Comparison of ENCODE assay signal across 21 cellular contexts in genomic region chr20:37643400-37643799, GRCh38. TPM values are rescaled to one million over a fixed set of nuclear protein-coding genes. Genes with fewer than 3 reads are reported as not detected.
DNase-seq lines count a peak whose midpoint lies in the region; ATAC-seq, FAIRE-seq and TF ChIP-seq lines count a peak whose summit lies in the region.
"Had no signal": no experiment of that assay in that cellular context is flagged by ENCODE, and none has a peak within 500 bp of the region (broad histone marks: within the 10 kb centered on the region; RNA-seq: fewer than 3 reads in every experiment).

No MANE protein-coding gene starts in this region.

- H3K4me1 ChIP-seq in HepG2 (ENCODE audit: insufficient read depth, low read length) (no peaks in the 10 kb centered on the region), right lobe of liver (no peaks in the 10 kb centered on the region), GM12878 (ENCODE audit: control insufficient read depth, insufficient read depth, low read length) (no peaks in the 10 kb centered on the region), upper lobe of right lung (no peaks in the 10 kb centered on the region)

- H3K27me3 ChIP-seq in HepG2 (ENCODE audit: control insufficient read depth in 1 of 2, insufficient read depth in 2 of 2, low read length in 2 of 2) (peaks cover 1 to 4% of the 10 kb centered on the region in 2 experiments; a peak in 2 of 5 replicates), right lobe of liver (no peaks in the 10 kb centered on the region), GM12878 (replicated peaks in 1 of 2; ENCODE audit: control insufficient read depth in 2 of 2, insufficient read depth in 2 of 2, low read length in 1 of 2) (peaks cover 2 to 13% of the 10 kb centered on the region in 2 experiments; a peak in 2 of 4 replicates), upper lobe of right lung (peaks cover 16% of the 10 kb centered on the region)

- in situ Hi-C loops in HepG2 (cut with HindIII; ENCODE audit: extremely low pct_ligation_motif_present, low pct_unique_long_range_greater_than_20kb) (no loop called here), GM12878 (cut with MboI) (no loop called here), KBM-7 (cut with MboI; ENCODE audit: low pct_unique_long_range_greater_than_20kb, low sequenced_read_pairs) (no loop called here)

- H3K36me3 ChIP-seq in HepG2 (replicated peaks in 1 of 2; ENCODE audit: control insufficient read depth in 1 of 2, insufficient read depth in 2 of 2, low read length in 2 of 2) (no peaks in the 10 kb centered on the region), right lobe of liver (no peaks in the 10 kb centered on the region), GM12878 (ENCODE audit: control insufficient read depth in 2 of 2, insufficient read depth in 2 of 2, low read length in 1 of 2) (no peaks in the 10 kb centered on the region), upper lobe of right lung (no peaks in the 10 kb centered on the region)
- H3K36me3 ChIP-seq: HAP-1 had no signal

- H3K9ac ChIP-seq in HepG2 (ENCODE audit: insufficient read depth, low read depth, low read length) (no peak overlapping the region), GM12878 (ENCODE audit: control insufficient read depth, insufficient read depth, low read length) (no peak overlapping the region)

- SMC1A ChIA-PET in GM12878 (lab: Charles Lee; ENCODE audit: uncharacterized antibody, unreplicated experiment) = no interaction called here

- H3K27ac ChIP-seq in HepG2 (ENCODE audit: extremely low read length, insufficient read depth, low read length) = no peak overlapping the region
- H3K27ac ChIP-seq in right lobe of liver = no peak overlapping the region
- H3K27ac ChIP-seq in GM12878 (ENCODE audit: control insufficient read depth, insufficient read depth) = no peak overlapping the region
- no peak overlapping the region for H3K27ac ChIP-seq in upper lobe of right lung

- TF ChIP-seq POLR2A in HepG2 (IDR thresholded peaks at IDR 0.05; ENCODE audit: insufficient read depth in 1 of 2, low read depth in 2 of 2, low read length in 2 of 2) = no peak
- no peak for TF ChIP-seq POLR2A in right lobe of liver (IDR thresholded peaks at IDR 0.05)
- no peak for TF ChIP-seq POLR2A in GM12878 (IDR thresholded peaks at IDR 0.05; ENCODE audit: low read depth, low read length)

- WGBS in HepG2 (ENCODE audit: low lambda C conversion rate) = 2% methylated on average over 3 of the region's 3 CpGs
- WGBS in right lobe of liver (ENCODE audit: insufficient coverage, low coverage, low lambda C conversion rate, missing lambda C conversion rate) = 47% methylated on average over 3 of the region's 3 CpGs
- 2% methylated on average over 3 of the region's 3 CpGs for WGBS in GM12878 (ENCODE audit: insufficient coverage, insufficient replicate concordance, low lambda C conversion rate, missing lambda C conversion rate)

- no peak for FAIRE-seq in HepG2 (lab: Jason Lieb, UNC)
- FAIRE-seq in GM12878 (lab: Jason Lieb, UNC) = no peak

- H3K79me2 ChIP-seq in HepG2 (ENCODE audit: insufficient read depth, low read length) = no peaks in the 10 kb centered on the region
- no peaks in the 10 kb centered on the region for H3K79me2 ChIP-seq in GM12878 (ENCODE audit: control insufficient read depth, insufficient read depth, low read length)

- no peaks in the 10 kb centered on the region for H3K4me1 Mint-ChIP-seq in stimulated activated naive CD8-positive, alpha-beta T cell treated with anti-CD3 and anti-CD28 coated beads, Interleukin-15, amount 100 ng/mL, for 72 hours
- H3K4me1 Mint-ChIP-seq: CD14-positive monocyte had no signal

- 0 out of 2 replicates have a peak, but pooled peaks cover 2% of the 10 kb centered on the region for H4K20me1 ChIP-seq in HepG2 (ENCODE audit: insufficient read depth, low read length)
- no peaks in the 10 kb centered on the region for H4K20me1 ChIP-seq in GM12878 (ENCODE audit: control insufficient read depth, insufficient read depth)

- no peak for ATAC-seq in HepG2
- ATAC-seq in right lobe of liver = no peak
- ATAC-seq in HG02610 (IDR thresholded peaks at IDR 0.05; ENCODE audit: unreplicated experiment) = peak; percentile 51
- ATAC-seq in GM12878 = no peak
- ATAC-seq in stimulated activated naive CD8-positive, alpha-beta T cell treated with anti-CD3 and anti-CD28 coated beads, Interleukin-15, amount 100 ng/mL, for 72 hours = peak; percentile 69
- ATAC-seq in upper lobe of right lung = no peak
- ATAC-seq: SK-N-SH treated with all-trans-retinoic acid at 6 μM for 48 hours had no signal

- no peak for DNase-seq in HepG2 (ENCODE audit: low spot score)
- no peak for DNase-seq in right lobe of liver
- DNase-seq in GM12878 (ENCODE audit: low read depth, low spot score) = no peak
- DNase-seq in stimulated activated naive CD8-positive, alpha-beta T cell treated with anti-CD3 and anti-CD28 coated beads, Interleukin-15, amount 100 ng/mL, for 72 hours = no peak
- no peak for DNase-seq in upper lobe of right lung
- DNase-seq in COR-L47 (lab: John Stamatoyannopoulos, UW) = no peak
- DNase-seq in KBM-7 = no peak
- DNase-seq: ACHN, DMS 273 treated with DMSO at 0.1 percent for 48 hours, DND-41, MM.1S, NCI-H1105, NCI-H2081 treated with DMSO at 0.1 percent for 48 hours, NCI-H510A, NCI-H82, RPMI8226, SIG-M5 had no signal

- TF ChIP-seq EP300 in HepG2 (IDR thresholded peaks at IDR 0.05; ENCODE audit: low read depth in 2 of 2, low read length in 2 of 2) (no peak), HepG2 (CRISPR knock-in tag; IDR thresholded peaks at IDR 0.05; ENCODE audit: borderline replicate concordance) (no peak), GM12878 (IDR thresholded peaks at IDR 0.05; ENCODE audit: borderline replicate concordance in 1 of 2, control insufficient read depth in 1 of 2, low read depth in 2 of 2, low read length in 2 of 2) (no peak)

- POLR2A ChIA-PET in HepG2 (lab: Yijun Ruan, JAX) = no interaction called here
- POLR2A ChIA-PET in GM12878 (lab: Charles Lee) = no interaction called here

- H2AFZ ChIP-seq in HepG2 (ENCODE audit: low read length) = no peak overlapping the region
- H2AFZ ChIP-seq in GM12878 (ENCODE audit: control insufficient read depth, low read depth, low read length) = no peak overlapping the region

- BruUV-seq in HepG2 (replicated peaks; lab: Mats Ljungman, UMichigan) (no TSS peak), GM12878 (replicated peaks; lab: Mats Ljungman, UMichigan) (no TSS peak)

- RAD21 ChIA-PET in GM12878 (lab: Charles Lee; ENCODE audit: unreplicated experiment) = no interaction called here

- H3K4me2 ChIP-seq in HepG2 (ENCODE audit: low read depth, low read length) = no peak overlapping the region
- no peak overlapping the region for H3K4me2 ChIP-seq in GM12878 (ENCODE audit: control insufficient read depth, insufficient read depth)

- intact Hi-C loops in HepG2 (cut with micrococcal nuclease; ENCODE audit: unreplicated experiment) = no loop called here
- intact Hi-C loops in right lobe of liver (cut with DNase I) = no loop called here
- intact Hi-C loops in GM12878 (cut with micrococcal nuclease; ENCODE audit: unreplicated experiment) = no loop called here
- intact Hi-C loops in upper lobe of right lung (cut with DNase I) = no loop called here

- peaks cover 45% of the 10 kb centered on the region for H3K27me3 Mint-ChIP-seq in stimulated activated naive CD8-positive, alpha-beta T cell treated with anti-CD3 and anti-CD28 coated beads, Interleukin-15, amount 100 ng/mL, for 72 hours

- no peaks in the 10 kb centered on the region for H3K9me3 Mint-ChIP-seq in stimulated activated naive CD8-positive, alpha-beta T cell treated with anti-CD3 and anti-CD28 coated beads, Interleukin-15, amount 100 ng/mL, for 72 hours

- H3K9me3 ChIP-seq in HepG2 (ENCODE audit: low read length) = no peaks in the 10 kb centered on the region
- H3K9me3 ChIP-seq in right lobe of liver = no peaks in the 10 kb centered on the region
- no peaks in the 10 kb centered on the region for H3K9me3 ChIP-seq in GM12878 (replicated peaks; ENCODE audit: control insufficient read depth, insufficient read depth, low read length)
- H3K9me3 ChIP-seq in upper lobe of right lung = no peaks in the 10 kb centered on the region
- H3K9me3 ChIP-seq: HAP-1 had no signal

- TF ChIP-seq RAD21 in HepG2 (CRISPR knock-in tag; IDR thresholded peaks at IDR 0.05) (no peak), GM12878 (IDR thresholded peaks at IDR 0.05; ENCODE audit: insufficient read depth, low read depth, low read length) (no peak)

- no peak overlapping the region for H3K4me3 ChIP-seq in HepG2 (replicated peaks in 1 of 3; ENCODE audit: insufficient read depth in 1 of 3, low read depth in 2 of 3, low read length in 3 of 3)
- no peak overlapping the region for H3K4me3 ChIP-seq in right lobe of liver
- H3K4me3 ChIP-seq in GM12878 = no peak overlapping the region
- H3K4me3 ChIP-seq in upper lobe of right lung = no peak overlapping the region
- H3K4me3 ChIP-seq: HAP-1 had no signal

- H3K27ac Mint-ChIP-seq in stimulated activated naive CD8-positive, alpha-beta T cell treated with anti-CD3 and anti-CD28 coated beads, Interleukin-15, amount 100 ng/mL, for 72 hours = no peak overlapping the region
- H3K27ac Mint-ChIP-seq: CD14-positive monocyte had no signal

- CTCF ChIA-PET in HepG2 (lab: Yijun Ruan, JAX; ENCODE audit: low intra/inter-chr PET ratio, low total read pairs) = no interaction called here
- CTCF ChIA-PET in GM12878 (lab: Yijun Ruan, JAX) = interaction anchor here (1.0 kb wide), 1 partner anchor 45 kb away, joined by 3 read pairs; no protein-coding TSS in a partner anchor

- H3K4me3 Mint-ChIP-seq in stimulated activated naive CD8-positive, alpha-beta T cell treated with anti-CD3 and anti-CD28 coated beads, Interleukin-15, amount 100 ng/mL, for 72 hours = no peak overlapping the region
- H3K4me3 Mint-ChIP-seq: CD14-positive monocyte had no signal

- TF ChIP-seq CTCF in HepG2 (CRISPR knock-in tag; IDR thresholded peaks at IDR 0.05) (no peak), right lobe of liver (IDR thresholded peaks at IDR 0.05) (no peak), GM12878 (IDR thresholded peaks at IDR 0.05 in 2 of 3, conservative IDR thresholded peaks at IDR 0.05 in 1 of 3; ENCODE audit: control insufficient read depth in 2 of 3, extremely low read depth in 1 of 3, insufficient read depth in 1 of 3, low read depth in 3 of 3, low read length in 3 of 3) (no peak), upper lobe of right lung (IDR thresholded peaks at IDR 0.05) (no peak)

RNA-seq across cellular contexts. Expression of gene CTNNBL1, which starts 50.4 kb away (rescaled TPM):
- total RNA-seq in HepG2 (2016; rRNA removed; fragmentation: Illumina TruSeq; extraction: Trizol) = 94.6 and 136 TPM in 2 replicates
- 43.5 and 49.5 TPM in 2 replicates for total RNA-seq in HepG2 (2016; cell fraction: cytosol; rRNA removed; fragmentation: Illumina TruSeq; extraction: Trizol; ENCODE audit: low read depth)
- 97.0 and 143 TPM in 2 replicates for total RNA-seq in HepG2 (2016; cell fraction: insoluble cytoplasmic fraction; rRNA removed; fragmentation: Illumina TruSeq; extraction: Trizol)
- total RNA-seq in HepG2 (2016; cell fraction: membrane; rRNA removed; fragmentation: Illumina TruSeq; extraction: Trizol) = 53.6 and 54.9 TPM in 2 replicates
- 47.8 and 48.8 TPM in 2 replicates for total RNA-seq in HepG2 (2016; cell fraction: nucleus; rRNA removed; fragmentation: Illumina TruSeq; extraction: Trizol)
- 47.0 and 49.3 TPM in 2 replicates for polyA plus RNA-seq in HepG2 (2011; rRNA removed)
- polyA plus RNA-seq in HepG2 (2011; cell fraction: cytosol; rRNA removed) = 37.8 and 38.1 TPM in 2 replicates
- polyA plus RNA-seq in HepG2 (2011; cell fraction: nucleus; rRNA removed) = 17.2 and 18.0 TPM in 2 replicates
- polyA plus RNA-seq in HepG2 (2012) = 83.2 and 94.2 TPM in 2 replicates
- 53.4 and 54.1 TPM in 2 replicates for polyA plus RNA-seq in HepG2 (2016; cell fraction: cytosol; fragmentation: Illumina TruSeq; extraction: Trizol; ENCODE audit: low read depth)
- polyA plus RNA-seq in HepG2 (2016; cell fraction: insoluble cytoplasmic fraction; fragmentation: Illumina TruSeq; extraction: Trizol; ENCODE audit: low read depth) = 156 and 162 TPM in 2 replicates
- 50.8 and 57.2 TPM in 2 replicates for polyA plus RNA-seq in HepG2 (2016; cell fraction: membrane; fragmentation: Illumina TruSeq; extraction: Trizol; ENCODE audit: low read depth)
- polyA plus RNA-seq in HepG2 (2016; cell fraction: nucleus; fragmentation: Illumina TruSeq; extraction: Trizol; ENCODE audit: insufficient read depth, low read depth) = 68.0 and 75.7 TPM in 2 replicates
- 33.6 and 37.6 TPM in 2 replicates for polyA minus RNA-seq in HepG2 (2011; rRNA and poly(A)+ RNA removed; ENCODE audit: low replicate concordance)
- polyA minus RNA-seq in HepG2 (2011; cell fraction: cytosol; rRNA and poly(A)+ RNA removed) = 27.5 and 33.1 TPM in 2 replicates
- 33.5 and 36.7 TPM in 2 replicates for polyA minus RNA-seq in HepG2 (2011; cell fraction: nucleus; rRNA and poly(A)+ RNA removed)
- total RNA-seq in right lobe of liver = 10 to 100 TPM; 16.3 to 41.8 (median 28.8) TPM
- 38.7 and 40.1 TPM in 2 replicates for total RNA-seq in GM12878 (2013; cell fraction: nucleolus; rRNA removed)
- 43.1 TPM in 2 replicates for total RNA-seq in GM12878 (2014; rRNA removed)
- 63.3 and 64.7 TPM in 2 replicates for total RNA-seq in GM12878 (2014; rRNA removed; fragmentation: Illumina TruSeq; extraction: Trizol)
- 79.7 and 87.3 TPM in 2 replicates for total RNA-seq in GM12878 (2021)
- polyA plus RNA-seq in GM12878 (2011; ENCODE audit: low read depth) = 41.2 TPM
- 37.8 and 46.2 TPM in 2 replicates for polyA plus RNA-seq in GM12878 (2011; rRNA removed)
- 35.0 and 39.9 TPM in 2 replicates for polyA plus RNA-seq in GM12878 (2011; cell fraction: cytosol; rRNA removed)
- 27.3 and 29.7 TPM in 2 replicates for polyA plus RNA-seq in GM12878 (2011; cell fraction: nucleus; rRNA removed)
- 59.1 and 60.9 TPM in 2 replicates for polyA plus RNA-seq in GM12878 (2012)
- polyA plus RNA-seq in GM12878 (2014; fragmentation: Illumina TruSeq; extraction: Trizol) = 69.6 and 82.7 TPM in 2 replicates
- polyA plus RNA-seq in GM12878 (2014; fragmentation: Nextera tagmentation; extraction: Ambion mirVana) = 100 to 1,000 TPM in 1 of 2 experiments, 10 to 100 TPM in 1; 66.1 to 102 TPM
- polyA plus RNA-seq in GM12878 (2014; rRNA removed) = 59.9 and 62.8 TPM in 2 replicates
- 100 to 1,000 TPM; 102 TPM for polyA plus RNA-seq in GM12878 (2016; fragmentation: Nextera tagmentation; extraction: Ambion mirVana)
- 41.7 and 48.8 TPM in 2 replicates for polyA minus RNA-seq in GM12878 (2011; rRNA and poly(A)+ RNA removed)
- polyA minus RNA-seq in GM12878 (2011; cell fraction: cytosol; rRNA and poly(A)+ RNA removed) = 13.4 and 18.1 TPM in 2 replicates
- polyA minus RNA-seq in GM12878 (2011; cell fraction: nucleus; rRNA and poly(A)+ RNA removed) = 16.9 and 26.8 TPM in 2 replicates
- 52.8 TPM for total RNA-seq in upper lobe of right lung

Comparison
In these comparisons a context has a peak if more than half of its experiments do, and no peak if none do; other contexts are left out.
1. ATAC-seq: peak in HG02610 (single experiment) and stimulated activated naive CD8-positive, alpha-beta T cell treated with anti-CD3 and anti-CD28 coated beads, Interleukin-15, amount 100 ng/mL, for 72 hours (single experiment); none in HepG2 (single experiment), right lobe of liver (0 of 4), GM12878 (single experiment) and upper lobe of right lung (single experiment).
2. Of the 75 proteins assayed by ChIP-seq in both HepG2 and GM12878: peak only in HepG2: none; only in GM12878: JUNB and NFIC; in both: none; in neither: 73.